In the genomic region with DNA sequence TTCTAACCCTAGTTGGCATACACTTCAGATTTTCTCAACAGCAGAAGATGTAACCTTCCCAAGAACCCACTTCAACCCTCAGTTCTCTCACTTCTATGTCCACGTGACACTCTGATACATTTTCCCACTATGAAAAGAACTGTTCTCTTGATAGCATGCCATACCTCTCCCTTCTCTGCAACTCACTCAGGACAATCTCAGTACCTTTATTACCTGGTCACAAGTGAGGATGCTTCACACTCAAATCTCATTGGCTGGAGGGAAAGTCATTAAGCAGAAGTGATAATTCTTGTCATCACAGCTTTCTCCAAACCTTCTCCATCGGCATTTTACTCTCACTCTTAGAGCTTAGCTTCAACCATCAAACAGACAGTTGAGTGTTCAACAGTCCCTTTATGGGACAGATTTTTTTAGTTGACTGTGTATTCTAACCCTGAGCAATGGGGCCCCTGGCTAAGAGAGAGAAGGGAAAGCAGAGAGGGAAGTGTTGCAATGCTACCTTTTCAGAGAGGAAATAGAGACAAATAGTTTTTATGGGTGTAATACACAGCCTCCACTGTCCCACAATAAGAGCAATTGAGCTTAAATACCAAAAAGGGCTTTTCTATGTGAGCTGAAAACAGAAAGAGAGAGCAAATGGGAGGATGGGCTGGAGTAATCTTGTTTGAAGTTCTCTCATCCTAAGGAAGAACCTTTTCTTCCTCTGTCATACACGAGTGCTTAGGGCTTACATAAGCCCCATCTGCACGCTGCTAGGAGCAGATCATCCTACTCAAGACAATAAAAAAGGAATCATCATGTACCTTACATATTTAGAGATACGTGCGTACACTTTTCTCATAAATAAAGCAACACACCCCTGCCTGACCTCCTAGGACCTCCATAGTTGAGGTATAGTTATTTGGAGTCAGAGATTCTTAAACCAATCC, we compare ENCODE assay signal across 19 cellular contexts. TPM values are rescaled to one million over a fixed set of nuclear protein-coding genes. Genes with fewer than 3 reads are reported as not detected.
DNase-seq lines count a peak whose midpoint lies in the region; ATAC-seq and TF ChIP-seq lines count a peak whose summit lies in the region.
"Had no signal": no experiment of that assay in that cellular context is flagged by ENCODE, and none has a peak within 500 bp of the region (broad histone marks: within the 10 kb centered on the region; RNA-seq: fewer than 3 reads in every experiment).

No MANE protein-coding gene starts in this region.

- H3K4me3 Mint-ChIP-seq in T-helper 17 cell (no peak overlapping the region), natural killer cell (no peak overlapping the region)
- no peak overlapping the region for H3K4me3 Mint-ChIP-seq in activated T-cell treated with anti-CD3 and anti-CD28 coated beads, Interleukin-2, amount 50 U/mL, for 24 hours

- H3K36me3 ChIP-seq in DOHH2 (ENCODE audit: control insufficient read depth, low read length) = peaks cover 4% of the 10 kb centered on the region
- H3K36me3 ChIP-seq: brain microvascular endothelial cell, HAP-1, thyroid gland had no signal

- no peaks in the 10 kb centered on the region for H3K79me2 ChIP-seq in DOHH2 (ENCODE audit: control insufficient read depth, low read length)

- H3K4me1 Mint-ChIP-seq in T-helper 17 cell (peaks cover 9% of the 10 kb centered on the region), natural killer cell (peaks cover 0 to 22% of the 10 kb centered on the region in 2 donors)
- no peaks in the 10 kb centered on the region for H3K4me1 Mint-ChIP-seq in activated T-cell treated with anti-CD3 and anti-CD28 coated beads, Interleukin-2, amount 50 U/mL, for 24 hours (ENCODE audit: low read depth)

- H3F3A ChIP-seq in DOHH2 (ENCODE audit: control insufficient read depth, insufficient read depth) = peaks cover 17% of the 10 kb centered on the region

- peak overlapping the region; percentile 25 for H3K4me3 ChIP-seq in DOHH2 (ENCODE audit: low read length)
- H3K4me3 ChIP-seq: coronary artery, HAP-1, PC-9, thyroid gland had no signal

- intact Hi-C loops in natural killer cell (cut with micrococcal nuclease) = no loop called here

- ATAC-seq in T-helper 17 cell (peak; percentile 47), natural killer cell (peak in 2 of 3 donors; percentile 63 to 78), HG02759 (IDR thresholded peaks at IDR 0.05; ENCODE audit: unreplicated experiment) (no peak), HG03378 (IDR thresholded peaks at IDR 0.05; ENCODE audit: unreplicated experiment) (no peak)
- ATAC-seq: left lobe of liver had no signal

- peak; percentile 34 for DNase-seq in MV-4-11 (lab: John Stamatoyannopoulos, UW)
- DNase-seq in T-helper 17 cell = no peak
- no peak for DNase-seq in natural killer cell
- no peak for DNase-seq in activated T-cell treated with anti-CD3 and anti-CD28 coated beads, Interleukin-2, amount 50 U/mL, for 24 hours
- DNase-seq in DMS79 treated with DMSO at 0.1 percent for 48 hours (lab: John Stamatoyannopoulos, UW) = no peak
- DNase-seq: activated CD4-positive, alpha-beta T cell treated with anti-CD3 and anti-CD28 coated beads for 1 hour; brain microvascular endothelial cell; EL; MM.1S; NCI-H2081; PC-9; thyroid gland had no signal

- H3K4me1 ChIP-seq in DOHH2 (ENCODE audit: control insufficient read depth, low read length) = peaks cover 27% of the 10 kb centered on the region
- H3K4me1 ChIP-seq: thyroid gland had no signal

- H3K9me2 ChIP-seq in DOHH2 (replicated peaks; ENCODE audit: control insufficient read depth, low read length) = no peaks in the 10 kb centered on the region

- H3K27me3 Mint-ChIP-seq in T-helper 17 cell (peaks cover 29% of the 10 kb centered on the region), natural killer cell (ENCODE audit: low read depth in 2 of 2) (peaks cover 0 to 6% of the 10 kb centered on the region in 2 donors)
- peaks cover 14% of the 10 kb centered on the region for H3K27me3 Mint-ChIP-seq in activated T-cell treated with anti-CD3 and anti-CD28 coated beads, Interleukin-2, amount 50 U/mL, for 24 hours

- TF ChIP-seq CTCF in DOHH2 (IDR thresholded peaks at IDR 0.05; ENCODE audit: low read depth, low read length, poor library complexity, severe bottlenecking) (no peak), natural killer cell (IDR thresholded peaks at IDR 0.05) (no peak)

- H3K36me3 Mint-ChIP-seq in T-helper 17 cell (ENCODE audit: low read depth) (no peaks in the 10 kb centered on the region), natural killer cell (no peaks in the 10 kb centered on the region)
- H3K36me3 Mint-ChIP-seq in activated T-cell treated with anti-CD3 and anti-CD28 coated beads, Interleukin-2, amount 50 U/mL, for 24 hours (ENCODE audit: low read depth) = no peaks in the 10 kb centered on the region

- H3K9me3 ChIP-seq in DOHH2 (ENCODE audit: control insufficient read depth, insufficient read depth, low read length) (peaks cover 5% of the 10 kb centered on the region; the same call in 1 of the 2 replicates), T-helper 17 cell (ENCODE audit: control insufficient read depth, low read length, poor library complexity, severe bottlenecking) (no peaks in the 10 kb centered on the region)
- H3K9me3 ChIP-seq: HAP-1, thyroid gland had no signal

- H3K9me3 Mint-ChIP-seq in natural killer cell = no peaks in the 10 kb centered on the region
- H3K9me3 Mint-ChIP-seq in activated T-cell treated with anti-CD3 and anti-CD28 coated beads, Interleukin-2, amount 50 U/mL, for 24 hours = no peaks in the 10 kb centered on the region

- H3K27ac Mint-ChIP-seq in T-helper 17 cell (peak overlapping the region; percentile 71), natural killer cell (peak overlapping the region in 1 of 2 donors; percentile 9)
- no peak overlapping the region for H3K27ac Mint-ChIP-seq in activated T-cell treated with anti-CD3 and anti-CD28 coated beads, Interleukin-2, amount 50 U/mL, for 24 hours

- H4K20me1 ChIP-seq in DOHH2 (ENCODE audit: control insufficient read depth, insufficient read depth, low read depth, low read length) = no peaks in the 10 kb centered on the region

- H3K27ac ChIP-seq in DOHH2 (ENCODE audit: low read depth, low read length) = 0 out of 2 replicates have a peak overlapping the region, but pooled peaks have one; percentile 9
- H3K27ac ChIP-seq: brain microvascular endothelial cell, coronary artery, PC-9, thyroid gland had no signal

- peak overlapping the region; percentile 52 for H3K4me2 ChIP-seq in DOHH2 (ENCODE audit: low read length)
- H3K4me2 ChIP-seq: PC-9 had no signal

- H3K27me3 ChIP-seq in DOHH2 (ENCODE audit: control insufficient read depth, low read length) = no peaks in the 10 kb centered on the region
- H3K27me3 ChIP-seq: thyroid gland had no signal

RNA-seq across cellular contexts. Expression of a gene that starts 16.0 kb away (rescaled TPM):
- total RNA-seq in T-helper 17 cell = 10 to 100 TPM; 62.0 to 71.2 TPM
- 100 to 1,000 TPM in 1 of 3 donors, 10 to 100 TPM in 2; 43.1 to 135 (median 73.5) TPM for total RNA-seq in natural killer cell
- total RNA-seq: NCI-H460, PC-9 had no signal

RNA-seq across cellular contexts. Expression of a gene that starts 18.3 kb away (rescaled TPM):
- 10 to 100 TPM; 67.7 to 77.4 TPM for total RNA-seq in T-helper 17 cell
- total RNA-seq in natural killer cell = 100 to 1,000 TPM in 1 of 3 donors, 10 to 100 TPM in 2; 55.2 to 131 (median 77.1) TPM
- total RNA-seq: NCI-H460, PC-9 had no signal

RNA-seq across cellular contexts. Expression of a gene that starts 48.1 kb away (rescaled TPM):
- total RNA-seq in T-helper 17 cell = 1 to 10 TPM; 2.6 to 5.1 TPM
- total RNA-seq in natural killer cell = 1 to 10 TPM; 1.2 to 4.3 (median 3.6) TPM
- total RNA-seq: NCI-H460, PC-9 had no signal

Comparison
In these comparisons a context has a peak if more than half of its experiments do, and no peak if none do; other contexts are left out.
1. ATAC-seq: peak in T-helper 17 cell (single experiment) and natural killer cell (2 of 3); none in HG02759 (single experiment) and HG03378 (single experiment).